7 cellular contexts compared by ENCODE assay signal in the genomic region with DNA sequence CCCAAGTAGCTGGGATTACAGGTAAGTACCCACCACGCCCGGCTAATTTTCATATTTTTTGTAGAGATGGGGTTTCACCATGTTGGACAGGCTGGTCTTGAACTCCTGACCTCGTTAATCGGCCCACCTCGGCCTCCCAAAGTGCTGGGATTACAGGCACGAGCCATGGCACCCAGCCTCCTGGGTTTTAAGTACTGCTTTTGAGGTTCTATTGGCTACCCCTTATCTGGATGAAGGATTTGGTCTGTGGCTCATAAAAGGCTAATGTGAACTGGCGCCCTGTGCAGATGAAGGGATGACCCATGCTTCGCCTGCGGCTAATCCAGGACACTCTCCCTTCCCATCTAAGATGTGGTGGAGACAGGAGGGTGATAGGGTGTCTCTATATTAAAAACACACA. TPM values are rescaled to one million over a fixed set of nuclear protein-coding genes. Genes with fewer than 3 reads are reported as not detected.
"Had no signal": no experiment of that assay in that cellular context is flagged by ENCODE, and none has a peak within 500 bp of the region (broad histone marks: within the 10 kb centered on the region; RNA-seq: fewer than 3 reads in every experiment).

No MANE protein-coding gene starts in this region.

RNA-seq across cellular contexts. Expression of gene CLEC18C, which starts 25.6 kb away (rescaled TPM):
- total RNA-seq: left ventricle myocardium superior, mesenteric fat pad, pulmonary artery endothelial cell, right atrium auricular region, urinary bladder had no signal
- polyA plus RNA-seq: keratinocyte; naive thymus-derived CD4-positive, alpha-beta T cell had no signal
